Comparison of ENCODE assay signal across 1 cellular context in genomic region chr1:10032287-10032589, GRCh38.
TF ChIP-seq lines count a peak whose summit lies in the region.

No MANE protein-coding gene starts in this region.

TF ChIP-seq in HepG2, 621 proteins besides CTCF, POLR2A, EP300 and RAD21 (continues in another document):
- TF ChIP-seq NFE2L2 (IDR thresholded peaks at IDR 0.05; ENCODE audit: low read length) = no peak
- no peak for TF ChIP-seq ZNF660 (CRISPR knock-in tag; IDR thresholded peaks at IDR 0.05; ENCODE audit: borderline replicate concordance, low read depth)
- 0 out of 2 replicates have a peak, but pooled peaks have one; percentile 31 for TF ChIP-seq ZNF441 (CRISPR knock-in tag; IDR thresholded peaks at IDR 0.05; ENCODE audit: borderline replicate concordance)
- TF ChIP-seq EEA1 (CRISPR knock-in tag; IDR thresholded peaks at IDR 0.05; ENCODE audit: borderline replicate concordance) = no peak
- TF ChIP-seq MTF2 (CRISPR knock-in tag; IDR thresholded peaks at IDR 0.05; ENCODE audit: borderline replicate concordance) = no peak
- TF ChIP-seq ZNF879 (CRISPR knock-in tag; IDR thresholded peaks at IDR 0.05) = no peak
- TF ChIP-seq, protein P1, sequence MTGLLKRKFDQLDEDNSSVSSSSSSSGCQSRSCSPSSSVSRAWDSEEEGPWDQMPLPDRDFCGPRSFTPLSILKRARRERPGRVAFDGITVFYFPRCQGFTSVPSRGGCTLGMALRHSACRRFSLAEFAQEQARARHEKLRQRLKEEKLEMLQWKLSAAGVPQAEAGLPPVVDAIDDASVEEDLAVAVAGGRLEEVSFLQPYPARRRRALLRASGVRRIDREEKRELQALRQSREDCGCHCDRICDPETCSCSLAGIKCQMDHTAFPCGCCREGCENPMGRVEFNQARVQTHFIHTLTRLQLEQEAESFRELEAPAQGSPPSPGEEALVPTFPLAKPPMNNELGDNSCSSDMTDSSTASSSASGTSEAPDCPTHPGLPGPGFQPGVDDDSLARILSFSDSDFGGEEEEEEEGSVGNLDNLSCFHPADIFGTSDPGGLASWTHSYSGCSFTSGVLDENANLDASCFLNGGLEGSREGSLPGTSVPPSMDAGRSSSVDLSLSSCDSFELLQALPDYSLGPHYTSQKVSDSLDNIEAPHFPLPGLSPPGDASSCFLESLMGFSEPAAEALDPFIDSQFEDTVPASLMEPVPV (CRISPR knock-in tag; IDR thresholded peaks at IDR 0.05) = no peak
- no peak for TF ChIP-seq SMAD1 (CRISPR knock-in tag; IDR thresholded peaks at IDR 0.05; ENCODE audit: borderline replicate concordance, low read depth)
- no peak for TF ChIP-seq PAF1 (CRISPR knock-in tag; IDR thresholded peaks at IDR 0.05)
- TF ChIP-seq DPF2 (CRISPR knock-in tag; IDR thresholded peaks at IDR 0.05; ENCODE audit: borderline replicate concordance, low read depth) = no peak
- no peak for TF ChIP-seq ZNF75D (CRISPR knock-in tag; IDR thresholded peaks at IDR 0.05; ENCODE audit: borderline replicate concordance)
- 0 out of 2 replicates have a peak, but pooled peaks have one; percentile 36 for TF ChIP-seq ESRRA (CRISPR knock-in tag; IDR thresholded peaks at IDR 0.05; ENCODE audit: low read depth)
- TF ChIP-seq ZNF670 (CRISPR knock-in tag; IDR thresholded peaks at IDR 0.05; ENCODE audit: borderline replicate concordance) = no peak
- no peak for TF ChIP-seq ZNF678 (CRISPR knock-in tag; IDR thresholded peaks at IDR 0.05)
- TF ChIP-seq ZNF24 (IDR thresholded peaks at IDR 0.05) = no peak
- TF ChIP-seq ELF4 (CRISPR knock-in tag; IDR thresholded peaks at IDR 0.05; ENCODE audit: borderline replicate concordance) = no peak; the same call in 1 of the 2 replicates
- TF ChIP-seq ZBTB38 (CRISPR knock-in tag; IDR thresholded peaks at IDR 0.05) = no peak
- 0 out of 2 replicates have a peak, but pooled peaks have one; percentile 32 for TF ChIP-seq FOXJ3 (CRISPR knock-in tag; IDR thresholded peaks at IDR 0.05; ENCODE audit: borderline replicate concordance)
- TF ChIP-seq ZNF552 (CRISPR knock-in tag; IDR thresholded peaks at IDR 0.05; ENCODE audit: borderline replicate concordance) = no peak
- TF ChIP-seq ZNF44 (CRISPR knock-in tag; IDR thresholded peaks at IDR 0.05) = no peak
- TF ChIP-seq, protein P2, sequence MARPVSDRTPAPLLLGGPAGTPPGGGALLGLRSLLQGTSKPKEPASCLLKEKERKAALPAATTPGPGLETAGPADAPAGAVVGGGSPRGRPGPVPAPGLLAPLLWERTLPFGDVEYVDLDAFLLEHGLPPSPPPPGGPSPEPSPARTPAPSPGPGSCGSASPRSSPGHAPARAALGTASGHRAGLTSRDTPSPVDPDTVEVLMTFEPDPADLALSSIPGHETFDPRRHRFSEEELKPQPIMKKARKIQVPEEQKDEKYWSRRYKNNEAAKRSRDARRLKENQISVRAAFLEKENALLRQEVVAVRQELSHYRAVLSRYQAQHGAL (CRISPR knock-in tag; IDR thresholded peaks at IDR 0.05; ENCODE audit: not compliant biosample characterization) = no peak
- 0 out of 2 replicates have a peak, but pooled peaks have one; percentile 41 for TF ChIP-seq IRF2 (CRISPR knock-in tag; IDR thresholded peaks at IDR 0.05)
- no peak for TF ChIP-seq ZBTB2 (CRISPR knock-in tag; IDR thresholded peaks at IDR 0.05; ENCODE audit: low read depth)
- no peak for TF ChIP-seq ZNF556 (CRISPR knock-in tag; IDR thresholded peaks at IDR 0.05; ENCODE audit: borderline replicate concordance)
- no peak for TF ChIP-seq MIER3 (CRISPR knock-in tag; IDR thresholded peaks at IDR 0.05; ENCODE audit: borderline replicate concordance)
- TF ChIP-seq, protein P3, sequence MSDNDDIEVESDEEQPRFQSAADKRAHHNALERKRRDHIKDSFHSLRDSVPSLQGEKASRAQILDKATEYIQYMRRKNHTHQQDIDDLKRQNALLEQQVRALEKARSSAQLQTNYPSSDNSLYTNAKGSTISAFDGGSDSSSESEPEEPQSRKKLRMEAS (IDR thresholded peaks at IDR 0.05) = 0 out of 2 replicates have a peak, but pooled peaks have one; percentile 22
- no peak for TF ChIP-seq ZNF101 (CRISPR knock-in tag; IDR thresholded peaks at IDR 0.05; ENCODE audit: borderline replicate concordance, low read depth)
- peak; percentile 45; the same call in 1 of the 2 replicates for TF ChIP-seq NR2C2 (CRISPR knock-in tag; IDR thresholded peaks at IDR 0.05; ENCODE audit: borderline replicate concordance)
- TF ChIP-seq, protein P4, sequence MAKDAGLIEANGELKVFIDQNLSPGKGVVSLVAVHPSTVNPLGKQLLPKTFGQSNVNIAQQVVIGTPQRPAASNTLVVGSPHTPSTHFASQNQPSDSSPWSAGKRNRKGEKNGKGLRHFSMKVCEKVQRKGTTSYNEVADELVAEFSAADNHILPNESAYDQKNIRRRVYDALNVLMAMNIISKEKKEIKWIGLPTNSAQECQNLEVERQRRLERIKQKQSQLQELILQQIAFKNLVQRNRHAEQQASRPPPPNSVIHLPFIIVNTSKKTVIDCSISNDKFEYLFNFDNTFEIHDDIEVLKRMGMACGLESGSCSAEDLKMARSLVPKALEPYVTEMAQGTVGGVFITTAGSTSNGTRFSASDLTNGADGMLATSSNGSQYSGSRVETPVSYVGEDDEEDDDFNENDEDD (CRISPR knock-in tag; IDR thresholded peaks at IDR 0.05; ENCODE audit: borderline replicate concordance) = no peak
- TF ChIP-seq, protein P5, sequence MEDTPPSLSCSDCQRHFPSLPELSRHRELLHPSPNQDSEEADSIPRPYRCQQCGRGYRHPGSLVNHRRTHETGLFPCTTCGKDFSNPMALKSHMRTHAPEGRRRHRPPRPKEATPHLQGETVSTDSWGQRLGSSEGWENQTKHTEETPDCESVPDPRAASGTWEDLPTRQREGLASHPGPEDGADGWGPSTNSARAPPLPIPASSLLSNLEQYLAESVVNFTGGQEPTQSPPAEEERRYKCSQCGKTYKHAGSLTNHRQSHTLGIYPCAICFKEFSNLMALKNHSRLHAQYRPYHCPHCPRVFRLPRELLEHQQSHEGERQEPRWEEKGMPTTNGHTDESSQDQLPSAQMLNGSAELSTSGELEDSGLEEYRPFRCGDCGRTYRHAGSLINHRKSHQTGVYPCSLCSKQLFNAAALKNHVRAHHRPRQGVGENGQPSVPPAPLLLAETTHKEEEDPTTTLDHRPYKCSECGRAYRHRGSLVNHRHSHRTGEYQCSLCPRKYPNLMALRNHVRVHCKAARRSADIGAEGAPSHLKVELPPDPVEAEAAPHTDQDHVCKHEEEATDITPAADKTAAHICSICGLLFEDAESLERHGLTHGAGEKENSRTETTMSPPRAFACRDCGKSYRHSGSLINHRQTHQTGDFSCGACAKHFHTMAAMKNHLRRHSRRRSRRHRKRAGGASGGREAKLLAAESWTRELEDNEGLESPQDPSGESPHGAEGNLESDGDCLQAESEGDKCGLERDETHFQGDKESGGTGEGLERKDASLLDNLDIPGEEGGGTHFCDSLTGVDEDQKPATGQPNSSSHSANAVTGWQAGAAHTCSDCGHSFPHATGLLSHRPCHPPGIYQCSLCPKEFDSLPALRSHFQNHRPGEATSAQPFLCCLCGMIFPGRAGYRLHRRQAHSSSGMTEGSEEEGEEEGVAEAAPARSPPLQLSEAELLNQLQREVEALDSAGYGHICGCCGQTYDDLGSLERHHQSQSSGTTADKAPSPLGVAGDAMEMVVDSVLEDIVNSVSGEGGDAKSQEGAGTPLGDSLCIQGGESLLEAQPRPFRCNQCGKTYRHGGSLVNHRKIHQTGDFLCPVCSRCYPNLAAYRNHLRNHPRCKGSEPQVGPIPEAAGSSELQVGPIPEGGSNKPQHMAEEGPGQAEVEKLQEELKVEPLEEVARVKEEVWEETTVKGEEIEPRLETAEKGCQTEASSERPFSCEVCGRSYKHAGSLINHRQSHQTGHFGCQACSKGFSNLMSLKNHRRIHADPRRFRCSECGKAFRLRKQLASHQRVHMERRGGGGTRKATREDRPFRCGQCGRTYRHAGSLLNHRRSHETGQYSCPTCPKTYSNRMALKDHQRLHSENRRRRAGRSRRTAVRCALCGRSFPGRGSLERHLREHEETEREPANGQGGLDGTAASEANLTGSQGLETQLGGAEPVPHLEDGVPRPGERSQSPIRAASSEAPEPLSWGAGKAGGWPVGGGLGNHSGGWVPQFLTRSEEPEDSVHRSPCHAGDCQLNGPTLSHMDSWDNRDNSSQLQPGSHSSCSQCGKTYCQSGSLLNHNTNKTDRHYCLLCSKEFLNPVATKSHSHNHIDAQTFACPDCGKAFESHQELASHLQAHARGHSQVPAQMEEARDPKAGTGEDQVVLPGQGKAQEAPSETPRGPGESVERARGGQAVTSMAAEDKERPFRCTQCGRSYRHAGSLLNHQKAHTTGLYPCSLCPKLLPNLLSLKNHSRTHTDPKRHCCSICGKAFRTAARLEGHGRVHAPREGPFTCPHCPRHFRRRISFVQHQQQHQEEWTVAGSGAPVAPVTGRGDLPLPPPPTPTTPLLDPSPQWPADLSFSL (CRISPR knock-in tag; IDR thresholded peaks at IDR 0.05) = no peak
- TF ChIP-seq, protein P6, sequence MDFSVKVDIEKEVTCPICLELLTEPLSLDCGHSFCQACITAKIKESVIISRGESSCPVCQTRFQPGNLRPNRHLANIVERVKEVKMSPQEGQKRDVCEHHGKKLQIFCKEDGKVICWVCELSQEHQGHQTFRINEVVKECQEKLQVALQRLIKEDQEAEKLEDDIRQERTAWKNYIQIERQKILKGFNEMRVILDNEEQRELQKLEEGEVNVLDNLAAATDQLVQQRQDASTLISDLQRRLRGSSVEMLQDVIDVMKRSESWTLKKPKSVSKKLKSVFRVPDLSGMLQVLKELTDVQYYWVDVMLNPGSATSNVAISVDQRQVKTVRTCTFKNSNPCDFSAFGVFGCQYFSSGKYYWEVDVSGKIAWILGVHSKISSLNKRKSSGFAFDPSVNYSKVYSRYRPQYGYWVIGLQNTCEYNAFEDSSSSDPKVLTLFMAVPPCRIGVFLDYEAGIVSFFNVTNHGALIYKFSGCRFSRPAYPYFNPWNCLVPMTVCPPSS (IDR thresholded peaks at IDR 0.05) = no peak
- TF ChIP-seq, protein P7, sequence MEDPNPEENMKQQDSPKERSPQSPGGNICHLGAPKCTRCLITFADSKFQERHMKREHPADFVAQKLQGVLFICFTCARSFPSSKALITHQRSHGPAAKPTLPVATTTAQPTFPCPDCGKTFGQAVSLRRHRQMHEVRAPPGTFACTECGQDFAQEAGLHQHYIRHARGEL (CRISPR knock-in tag; IDR thresholded peaks at IDR 0.05) = no peak
- no peak for TF ChIP-seq HOXA9 (CRISPR knock-in tag; IDR thresholded peaks at IDR 0.05; ENCODE audit: borderline replicate concordance)
- TF ChIP-seq, protein P8, sequence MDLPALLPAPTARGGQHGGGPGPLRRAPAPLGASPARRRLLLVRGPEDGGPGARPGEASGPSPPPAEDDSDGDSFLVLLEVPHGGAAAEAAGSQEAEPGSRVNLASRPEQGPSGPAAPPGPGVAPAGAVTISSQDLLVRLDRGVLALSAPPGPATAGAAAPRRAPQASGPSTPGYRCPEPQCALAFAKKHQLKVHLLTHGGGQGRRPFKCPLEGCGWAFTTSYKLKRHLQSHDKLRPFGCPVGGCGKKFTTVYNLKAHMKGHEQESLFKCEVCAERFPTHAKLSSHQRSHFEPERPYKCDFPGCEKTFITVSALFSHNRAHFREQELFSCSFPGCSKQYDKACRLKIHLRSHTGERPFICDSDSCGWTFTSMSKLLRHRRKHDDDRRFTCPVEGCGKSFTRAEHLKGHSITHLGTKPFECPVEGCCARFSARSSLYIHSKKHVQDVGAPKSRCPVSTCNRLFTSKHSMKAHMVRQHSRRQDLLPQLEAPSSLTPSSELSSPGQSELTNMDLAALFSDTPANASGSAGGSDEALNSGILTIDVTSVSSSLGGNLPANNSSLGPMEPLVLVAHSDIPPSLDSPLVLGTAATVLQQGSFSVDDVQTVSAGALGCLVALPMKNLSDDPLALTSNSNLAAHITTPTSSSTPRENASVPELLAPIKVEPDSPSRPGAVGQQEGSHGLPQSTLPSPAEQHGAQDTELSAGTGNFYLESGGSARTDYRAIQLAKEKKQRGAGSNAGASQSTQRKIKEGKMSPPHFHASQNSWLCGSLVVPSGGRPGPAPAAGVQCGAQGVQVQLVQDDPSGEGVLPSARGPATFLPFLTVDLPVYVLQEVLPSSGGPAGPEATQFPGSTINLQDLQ (CRISPR knock-in tag; IDR thresholded peaks at IDR 0.05) = no peak
- TF ChIP-seq ZNF205 (CRISPR knock-in tag; IDR thresholded peaks at IDR 0.05) = peak; percentile 100
- no peak for TF ChIP-seq ZNF468 (CRISPR knock-in tag; IDR thresholded peaks at IDR 0.05)
- TF ChIP-seq, protein P9, sequence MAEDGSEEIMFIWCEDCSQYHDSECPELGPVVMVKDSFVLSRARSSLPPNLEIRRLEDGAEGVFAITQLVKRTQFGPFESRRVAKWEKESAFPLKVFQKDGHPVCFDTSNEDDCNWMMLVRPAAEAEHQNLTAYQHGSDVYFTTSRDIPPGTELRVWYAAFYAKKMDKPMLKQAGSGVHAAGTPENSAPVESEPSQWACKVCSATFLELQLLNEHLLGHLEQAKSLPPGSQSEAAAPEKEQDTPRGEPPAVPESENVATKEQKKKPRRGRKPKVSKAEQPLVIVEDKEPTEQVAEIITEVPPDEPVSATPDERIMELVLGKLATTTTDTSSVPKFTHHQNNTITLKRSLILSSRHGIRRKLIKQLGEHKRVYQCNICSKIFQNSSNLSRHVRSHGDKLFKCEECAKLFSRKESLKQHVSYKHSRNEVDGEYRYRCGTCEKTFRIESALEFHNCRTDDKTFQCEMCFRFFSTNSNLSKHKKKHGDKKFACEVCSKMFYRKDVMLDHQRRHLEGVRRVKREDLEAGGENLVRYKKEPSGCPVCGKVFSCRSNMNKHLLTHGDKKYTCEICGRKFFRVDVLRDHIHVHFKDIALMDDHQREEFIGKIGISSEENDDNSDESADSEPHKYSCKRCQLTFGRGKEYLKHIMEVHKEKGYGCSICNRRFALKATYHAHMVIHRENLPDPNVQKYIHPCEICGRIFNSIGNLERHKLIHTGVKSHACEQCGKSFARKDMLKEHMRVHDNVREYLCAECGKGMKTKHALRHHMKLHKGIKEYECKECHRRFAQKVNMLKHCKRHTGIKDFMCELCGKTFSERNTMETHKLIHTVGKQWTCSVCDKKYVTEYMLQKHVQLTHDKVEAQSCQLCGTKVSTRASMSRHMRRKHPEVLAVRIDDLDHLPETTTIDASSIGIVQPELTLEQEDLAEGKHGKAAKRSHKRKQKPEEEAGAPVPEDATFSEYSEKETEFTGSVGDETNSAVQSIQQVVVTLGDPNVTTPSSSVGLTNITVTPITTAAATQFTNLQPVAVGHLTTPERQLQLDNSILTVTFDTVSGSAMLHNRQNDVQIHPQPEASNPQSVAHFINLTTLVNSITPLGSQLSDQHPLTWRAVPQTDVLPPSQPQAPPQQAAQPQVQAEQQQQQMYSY (CRISPR knock-in tag; IDR thresholded peaks at IDR 0.05) = no peak
- no peak for TF ChIP-seq TAF15 (IDR thresholded peaks at IDR 0.05; ENCODE audit: low read depth, low read length, poor library complexity, severe bottlenecking)
- no peak for TF ChIP-seq REPIN1 (CRISPR knock-in tag; IDR thresholded peaks at IDR 0.05; ENCODE audit: borderline replicate concordance, low read depth)
- no peak for TF ChIP-seq CREB1 (IDR thresholded peaks at IDR 0.05)
- no peak for TF ChIP-seq CREB1 (CRISPR knock-in tag; IDR thresholded peaks at IDR 0.05)
